10 cellular contexts compared by ENCODE assay signal in genomic region chr16:89973654-89974335, GRCh38. TPM values are rescaled to one million over a fixed set of nuclear protein-coding genes. Genes with fewer than 3 reads are reported as not detected.
DNase-seq lines count a peak whose midpoint lies in the region; ATAC-seq, FAIRE-seq and TF ChIP-seq lines count a peak whose summit lies in the region.
"Had no signal": no experiment of that assay in that cellular context is flagged by ENCODE, and none has a peak within 500 bp of the region (broad histone marks: within the 10 kb centered on the region; RNA-seq: fewer than 3 reads in every experiment).

No MANE protein-coding gene starts in this region.

- no peaks in the 10 kb centered on the region for H3K9me1 ChIP-seq in endothelial cell of umbilical vein (replicated peaks; ENCODE audit: control insufficient read depth, extremely low read depth, insufficient read depth, low read length)

- H3K27ac Mint-ChIP-seq in progenitor cell of endocrine pancreas, result peak overlapping the region; percentile 92

- H3K9me3 Mint-ChIP-seq in progenitor cell of endocrine pancreas (ENCODE audit: low read depth), result peaks cover 5% of the 10 kb centered on the region

- H3K27me3 ChIP-seq in DOHH2 (ENCODE audit: control insufficient read depth, low read length), result no peaks in the 10 kb centered on the region
- H3K27me3 ChIP-seq in endothelial cell of umbilical vein (ENCODE audit: control insufficient read depth in 2 of 2, insufficient read depth in 2 of 2, low read length in 2 of 2), result no peaks in the 10 kb centered on the region
- H3K27me3 ChIP-seq in ascending aorta, result no peaks in the 10 kb centered on the region
- H3K27me3 ChIP-seq: spleen had no signal

- H3K9me3 ChIP-seq in DOHH2 (ENCODE audit: control insufficient read depth, insufficient read depth, low read length) (no peaks in the 10 kb centered on the region), OCI-LY7 (ENCODE audit: low read length) (no peaks in the 10 kb centered on the region), endothelial cell of umbilical vein (replicated peaks; ENCODE audit: control insufficient read depth, insufficient read depth, low read length) (no peaks in the 10 kb centered on the region), ascending aorta (no peaks in the 10 kb centered on the region)
- H3K9me3 ChIP-seq: spleen had no signal

- H3K27me3 Mint-ChIP-seq in progenitor cell of endocrine pancreas, result no peaks in the 10 kb centered on the region

- BruUV-seq in OCI-LY7 (replicated peaks; lab: Mats Ljungman, UMichigan) (TSS peak; percentile 66), endothelial cell of umbilical vein (replicated peaks; lab: Mats Ljungman, UMichigan) (no TSS peak)

- ATAC-seq in GM21529 (IDR thresholded peaks at IDR 0.05; ENCODE audit: unreplicated experiment), result no peak
- no peak for ATAC-seq in GM19467 (IDR thresholded peaks at IDR 0.05; ENCODE audit: unreplicated experiment)

- H3K9me2 ChIP-seq in DOHH2 (replicated peaks; ENCODE audit: control insufficient read depth, low read length), result no peaks in the 10 kb centered on the region
- H3K9me2 ChIP-seq in OCI-LY7 (ENCODE audit: insufficient read depth, low read length), result no peaks in the 10 kb centered on the region

- H3K4me3 Mint-ChIP-seq in progenitor cell of endocrine pancreas (ENCODE audit: low read depth), result peak overlapping the region; percentile 96

- H2AFZ ChIP-seq in OCI-LY7 (ENCODE audit: low read length) (no peak overlapping the region), endothelial cell of umbilical vein (ENCODE audit: low read depth, low read length) (no peak overlapping the region)

- peak overlapping the region; percentile 96 for H3K4me2 ChIP-seq in DOHH2 (ENCODE audit: low read length)
- H3K4me2 ChIP-seq in OCI-LY7 (ENCODE audit: low read length), result peak overlapping the region; percentile 91
- peak overlapping the region; percentile 88 for H3K4me2 ChIP-seq in endothelial cell of umbilical vein (ENCODE audit: insufficient read depth, low read length)

- no peak for DNase-seq in OCI-LY7 (ENCODE audit: low spot score)
- no peak for DNase-seq in endothelial cell of umbilical vein (ENCODE audit: low read depth, low spot score)
- DNase-seq in progenitor cell of endocrine pancreas (ENCODE audit: low spot score, unreplicated experiment), result no peak
- no peak for DNase-seq in activated gamma-delta T cell treated with Interleukin-2 at 50 U/mL for 16 hours
- DNase-seq in ascending aorta (ENCODE audit: low spot score in 2 of 2), result no peak
- DNase-seq: NCI-H1436, spleen had no signal

- POLR2A ChIA-PET in OCI-LY7 (lab: Charles Lee) (interaction anchor here (0.6 to 2.2 kb wide), 6 partner anchors 17 to 137 kb away, joined by 3 to 9 read pairs (median 4); partner anchors contain the start of gene MC1R), endothelial cell of umbilical vein (lab: Charles Lee) (no interaction called here)

- H3F3A ChIP-seq in DOHH2 (ENCODE audit: control insufficient read depth, insufficient read depth), result peaks cover 20% of the 10 kb centered on the region

- H3K4me1 ChIP-seq in DOHH2 (ENCODE audit: control insufficient read depth, low read length) (peaks cover 51% of the 10 kb centered on the region), OCI-LY7 (ENCODE audit: insufficient read depth, low read length, poor library complexity, severe bottlenecking) (peaks cover 38% of the 10 kb centered on the region), endothelial cell of umbilical vein (ENCODE audit: control insufficient read depth, extremely low read depth, insufficient read depth, low read length) (peaks cover 20% of the 10 kb centered on the region), ascending aorta (peaks cover 11 to 13% of the 10 kb centered on the region in 2 donors)

- peaks cover 10% of the 10 kb centered on the region for H3K4me1 Mint-ChIP-seq in progenitor cell of endocrine pancreas (ENCODE audit: low read depth)

- intact Hi-C loops in OCI-LY7 (cut with micrococcal nuclease; ENCODE audit: unreplicated experiment) (loop anchor here (2.0 kb wide), 2 partner anchors 25 to 49 kb away; partner anchors contain the start of gene DEF8), endothelial cell of umbilical vein (cut with micrococcal nuclease) (loop anchor here (2.0 kb wide), 2 partner anchors 43 to 49 kb away; no protein-coding TSS in a partner anchor), ascending aorta (cut with DNase I) (loop anchor here (2.0 to 5.0 kb wide), 2 partner anchors 51 to 1161 kb away; partner anchors contain the start of genes APRT and TUBB3)

- 0 out of 2 replicates have a peak overlapping the region, but pooled peaks have one; percentile 36 for H3K27ac ChIP-seq in DOHH2 (ENCODE audit: low read depth, low read length)
- no peak overlapping the region for H3K27ac ChIP-seq in OCI-LY7 (ENCODE audit: low read depth, low read length, poor library complexity, severe bottlenecking)
- no peak overlapping the region for H3K27ac ChIP-seq in endothelial cell of umbilical vein (ENCODE audit: insufficient read depth, low read depth, low read length)
- H3K27ac ChIP-seq in ascending aorta, result no peak overlapping the region

- CTCF ChIA-PET in OCI-LY7 (lab: Charles Lee; ENCODE audit: unreplicated experiment), result interaction anchor here (0.6 to 1.1 kb wide), 2 partner anchors 17 to 19 kb away, joined by 4 to 5 read pairs; no protein-coding TSS in a partner anchor
- CTCF ChIA-PET in endothelial cell of umbilical vein (lab: Charles Lee), result interaction anchor here (1.0 to 1.4 kb wide), 2 partner anchors 45 to 51 kb away, joined by 3 to 4 read pairs; partner anchors contain the start of gene TUBB3

- no peak for TF ChIP-seq CTCF in DOHH2 (IDR thresholded peaks at IDR 0.05; ENCODE audit: low read depth, low read length, poor library complexity, severe bottlenecking)
- TF ChIP-seq CTCF in OCI-LY7 (conservative IDR thresholded peaks at IDR 0.05; ENCODE audit: low read length), result no peak
- no peak for TF ChIP-seq CTCF in endothelial cell of umbilical vein (IDR thresholded peaks at IDR 0.05; ENCODE audit: extremely low read depth in 1 of 2, insufficient read depth in 1 of 2, low read depth in 1 of 2, low read length in 2 of 2)
- TF ChIP-seq CTCF in progenitor cell of endocrine pancreas (IDR thresholded peaks at IDR 0.05; ENCODE audit: unreplicated experiment), result no peak
- TF ChIP-seq CTCF in ascending aorta (IDR thresholded peaks at IDR 0.05), result no peak

- H3K36me3 ChIP-seq in DOHH2 (ENCODE audit: control insufficient read depth, low read length) (peaks cover 26% of the 10 kb centered on the region), OCI-LY7 (ENCODE audit: insufficient read depth, low read length) (peaks cover 39% of the 10 kb centered on the region), endothelial cell of umbilical vein (ENCODE audit: control insufficient read depth in 2 of 2, extremely low read depth in 1 of 2, insufficient read depth in 2 of 2, low read length in 2 of 2) (peaks cover 0 to 5% of the 10 kb centered on the region in 2 experiments), ascending aorta (peaks cover 4 to 10% of the 10 kb centered on the region in 2 donors)

- H4K20me1 ChIP-seq in DOHH2 (ENCODE audit: control insufficient read depth, insufficient read depth, low read depth, low read length), result peaks cover 15% of the 10 kb centered on the region; the same call in 1 of the 2 replicates
- 0 out of 2 replicates have a peak, but pooled peaks cover 6% of the 10 kb centered on the region for H4K20me1 ChIP-seq in OCI-LY7 (ENCODE audit: insufficient read depth, low read length)
- no peaks in the 10 kb centered on the region for H4K20me1 ChIP-seq in endothelial cell of umbilical vein (replicated peaks; ENCODE audit: control insufficient read depth, extremely low read depth, insufficient read depth, low read length)

- FAIRE-seq in endothelial cell of umbilical vein (lab: Jason Lieb, UNC), result no peak

- H3K79me2 ChIP-seq in DOHH2 (ENCODE audit: control insufficient read depth, low read length), result peaks cover 64% of the 10 kb centered on the region
- peaks cover 57% of the 10 kb centered on the region for H3K79me2 ChIP-seq in OCI-LY7 (ENCODE audit: insufficient read depth, low read depth, low read length)
- H3K79me2 ChIP-seq in endothelial cell of umbilical vein (ENCODE audit: control insufficient read depth, insufficient read depth, low read length), result peaks cover 60% of the 10 kb centered on the region

- H3K9ac ChIP-seq in endothelial cell of umbilical vein (replicated peaks; ENCODE audit: extremely low read depth, insufficient read depth, low read length), result peak overlapping the region; percentile 95

- dilution Hi-C loops in endothelial cell of umbilical vein (cut with MboI; ENCODE audit: extremely low pct_ligation_motif_present, low sequenced_read_pairs), result no loop called here

- peaks cover 19% of the 10 kb centered on the region for H3K36me3 Mint-ChIP-seq in progenitor cell of endocrine pancreas (ENCODE audit: insufficient read depth)

- no peak for TF ChIP-seq POLR2A in endothelial cell of umbilical vein (IDR thresholded peaks at IDR 0.05; ENCODE audit: low read depth, low read length)

- H3K4me3 ChIP-seq in DOHH2 (ENCODE audit: low read length) (peak overlapping the region; percentile 86), OCI-LY7 (ENCODE audit: low read depth, low read length, poor library complexity, severe bottlenecking) (peak overlapping the region; percentile 84), endothelial cell of umbilical vein (replicated peaks in 1 of 3; ENCODE audit: insufficient read depth in 1 of 3, low read depth in 1 of 3, low read length in 3 of 3) (peak overlapping the region in 2 of 3 experiments; percentile 90 to 95), ascending aorta (peak overlapping the region in 1 of 2 donors; percentile 87)

RNA-seq across cellular contexts. Expression of gene DEF8, which starts 25.2 kb away (rescaled TPM):
- 222 and 292 TPM in 2 replicates for total RNA-seq in OCI-LY7 (2014; rRNA removed; shearing (Covaris generic))
- total RNA-seq in OCI-LY7 (2022) (295 and 380 TPM in 2 replicates), endothelial cell of umbilical vein (82.6 and 93.5 TPM in 2 replicates), progenitor cell of endocrine pancreas (67.9 and 72.1 TPM in 2 replicates), ascending aorta (34.5 TPM)
- polyA plus RNA-seq in endothelial cell of umbilical vein, result 193 and 221 TPM in 2 replicates
- 126 and 143 TPM in 2 replicates for polyA plus RNA-seq in endothelial cell of umbilical vein (2011; cell fraction: cytosol; rRNA removed)
- 290 and 292 TPM in 2 replicates for polyA plus RNA-seq in endothelial cell of umbilical vein (2011; cell fraction: nucleus; rRNA removed)
- polyA plus RNA-seq in endothelial cell of umbilical vein (2012), result 108 and 111 TPM in 2 replicates
- polyA minus RNA-seq in endothelial cell of umbilical vein, result 46.4 and 49.7 TPM in 2 replicates
- 14.1 TPM for polyA minus RNA-seq in endothelial cell of umbilical vein (2011; cell fraction: cytosol; rRNA and poly(A)+ RNA removed)
- 45.4 and 53.7 TPM in 2 replicates for polyA minus RNA-seq in endothelial cell of umbilical vein (2011; cell fraction: nucleus; rRNA and poly(A)+ RNA removed)

RNA-seq across cellular contexts. Expression of gene DBNDD1, which starts 45.5 kb away (rescaled TPM):
- total RNA-seq in OCI-LY7 (2014; rRNA removed; shearing (Covaris generic)), result 0.98 and 1.1 TPM in 2 replicates
- 0.57 and 0.85 TPM in 2 replicates for total RNA-seq in OCI-LY7 (2022)
- total RNA-seq in endothelial cell of umbilical vein, result 28.2 and 33.6 TPM in 2 replicates
- polyA plus RNA-seq in endothelial cell of umbilical vein, result 45.7 and 54.7 TPM in 2 replicates
- polyA plus RNA-seq in endothelial cell of umbilical vein (2011; cell fraction: cytosol; rRNA removed), result 35.7 and 43.8 TPM in 2 replicates
- 14.7 and 17.6 TPM in 2 replicates for polyA plus RNA-seq in endothelial cell of umbilical vein (2011; cell fraction: nucleus; rRNA removed)
- polyA plus RNA-seq in endothelial cell of umbilical vein (2012), result 35.8 and 43.3 TPM in 2 replicates
- 17.0 and 21.8 TPM in 2 replicates for polyA minus RNA-seq in endothelial cell of umbilical vein
- polyA minus RNA-seq in endothelial cell of umbilical vein (2011; cell fraction: cytosol; rRNA and poly(A)+ RNA removed), result 4.5 TPM
- 4.8 and 7.1 TPM in 2 replicates for polyA minus RNA-seq in endothelial cell of umbilical vein (2011; cell fraction: nucleus; rRNA and poly(A)+ RNA removed)
- 53.8 and 57.4 TPM in 2 replicates for total RNA-seq in progenitor cell of endocrine pancreas
- 2.7 TPM for total RNA-seq in ascending aorta

RNA-seq across cellular contexts. Expression of gene TUBB3, which starts 50.7 kb away (rescaled TPM):
- total RNA-seq in OCI-LY7 (2014; rRNA removed; shearing (Covaris generic)), result 59.6 and 63.7 TPM in 2 replicates
- total RNA-seq in OCI-LY7 (2022) (118 and 192 TPM in 2 replicates), endothelial cell of umbilical vein (164 and 215 TPM in 2 replicates), progenitor cell of endocrine pancreas (201 and 211 TPM in 2 replicates), ascending aorta (2.3 TPM)
- polyA plus RNA-seq in endothelial cell of umbilical vein, result 170 and 214 TPM in 2 replicates
- 99.2 and 121 TPM in 2 replicates for polyA plus RNA-seq in endothelial cell of umbilical vein (2011; cell fraction: cytosol; rRNA removed)
- 65.6 and 75.4 TPM in 2 replicates for polyA plus RNA-seq in endothelial cell of umbilical vein (2011; cell fraction: nucleus; rRNA removed)
- polyA plus RNA-seq in endothelial cell of umbilical vein (2012), result 275 and 337 TPM in 2 replicates
- 114 and 129 TPM in 2 replicates for polyA minus RNA-seq in endothelial cell of umbilical vein
- 17.8 TPM for polyA minus RNA-seq in endothelial cell of umbilical vein (2011; cell fraction: cytosol; rRNA and poly(A)+ RNA removed)
- 25.2 and 25.6 TPM in 2 replicates for polyA minus RNA-seq in endothelial cell of umbilical vein (2011; cell fraction: nucleus; rRNA and poly(A)+ RNA removed)

RNA-seq across cellular contexts. Expression of gene MC1R, which starts 55.1 kb away (rescaled TPM):
- total RNA-seq in OCI-LY7 (2014; rRNA removed; shearing (Covaris generic)), result 7.3 and 8.3 TPM in 2 replicates
- 22.3 and 23.8 TPM in 2 replicates for total RNA-seq in OCI-LY7 (2022)
- 3.2 and 4.0 TPM in 2 replicates for total RNA-seq in endothelial cell of umbilical vein
- polyA plus RNA-seq in endothelial cell of umbilical vein, result 4.2 and 4.9 TPM in 2 replicates
- polyA plus RNA-seq in endothelial cell of umbilical vein (2011; cell fraction: cytosol; rRNA removed), result 1.5 and 1.7 TPM in 2 replicates
- polyA plus RNA-seq in endothelial cell of umbilical vein (2011; cell fraction: nucleus; rRNA removed), result 16.7 and 18.4 TPM in 2 replicates
- 2.0 and 2.1 TPM in 2 replicates for polyA plus RNA-seq in endothelial cell of umbilical vein (2012)
- 6.7 and 14.2 TPM in 2 replicates for polyA minus RNA-seq in endothelial cell of umbilical vein
- 5.3 TPM for polyA minus RNA-seq in endothelial cell of umbilical vein (2011; cell fraction: cytosol; rRNA and poly(A)+ RNA removed)
- polyA minus RNA-seq in endothelial cell of umbilical vein (2011; cell fraction: nucleus; rRNA and poly(A)+ RNA removed), result 5.3 and 7.0 TPM in 2 replicates
- total RNA-seq in progenitor cell of endocrine pancreas, result 3.8 and 4.6 TPM in 2 replicates
- total RNA-seq in ascending aorta, result 13.2 TPM

Comparison
In these comparisons a context has a peak if more than half of its experiments do, and no peak if none do; other contexts are left out.
1. RNA of gene TUBB3, which starts 50.7 kb away (total RNA-seq): 164 to 215 TPM in endothelial cell of umbilical vein, 201 to 211 TPM in progenitor cell of endocrine pancreas and 59.6 to 192 TPM in OCI-LY7; 2.3 TPM in ascending aorta (single experiment); every median in the first group is over 10 times any median in the second.
2. Peak in every context shown above with its lines, with median percentiles within 50 percentile points of each other: H3K4me2 ChIP-seq.